In genomic region chr6:134863763-134864510, GRCh38 we compare ENCODE assay signal across 1 cellular context.
TF ChIP-seq lines count a peak whose summit lies in the region.

No MANE protein-coding gene starts in this region.

TF ChIP-seq in HepG2, 621 proteins besides CTCF, POLR2A, EP300 and RAD21 (continued from another document):
- TF ChIP-seq ZBTB49 (CRISPR knock-in tag; IDR thresholded peaks at IDR 0.05; ENCODE audit: borderline replicate concordance) (no peak), GATAD2A (CRISPR knock-in tag; IDR thresholded peaks at IDR 0.05) (peak; percentile 60; the same call in 1 of the 2 replicates), MAZ (IDR thresholded peaks at IDR 0.05; ENCODE audit: borderline replicate concordance, low read depth, low read length) (no peak), MAZ (CRISPR knock-in tag; IDR thresholded peaks at IDR 0.05; ENCODE audit: low read depth) (no peak), RARA (CRISPR knock-in tag; IDR thresholded peaks at IDR 0.05) (peak; percentile 88), RXRB (CRISPR knock-in tag; IDR thresholded peaks at IDR 0.05; ENCODE audit: borderline replicate concordance) (peak; percentile 68), SKI (IDR thresholded peaks at IDR 0.05; ENCODE audit: partially characterized antibody) (peak; percentile 64), TFE3 (CRISPR knock-in tag; IDR thresholded peaks at IDR 0.05) (0 out of 2 replicates have a peak, but pooled peaks have one; percentile 22), TARDBP (CRISPR knock-in tag; IDR thresholded peaks at IDR 0.05) (peak; percentile 25; the same call in 1 of the 2 replicates), ZBTB37 (CRISPR knock-in tag; IDR thresholded peaks at IDR 0.05) (no peak), BCL6 (CRISPR knock-in tag; IDR thresholded peaks at IDR 0.05) (peak; percentile 66), PAXIP1 (CRISPR knock-in tag; conservative IDR thresholded peaks at IDR 0.05) (0 out of 2 replicates have a peak, but pooled peaks have one; percentile 42)
